In genomic region chr13:102838982-102839381, GRCh38 we compare ENCODE assay signal across 26 cellular contexts. TPM values are rescaled to one million over a fixed set of nuclear protein-coding genes. Genes with fewer than 3 reads are reported as not detected.
"Had no signal": no experiment of that assay in that cellular context is flagged by ENCODE, and none has a peak within 500 bp of the region (broad histone marks: within the 10 kb centered on the region; RNA-seq: fewer than 3 reads in every experiment).

No MANE protein-coding gene starts in this region.

- H3K27ac Mint-ChIP-seq: activated naive CD4-positive, alpha-beta T cell treated with anti-CD3 and anti-CD28 coated beads, Interleukin-2, amount 10 ng/mL, durations not matched to agents 7 days and 5 days; natural killer cell treated with Interleukin-12 subunit alpha and Interleukin-12 subunit beta and Interleukin-15 and Interleukin-18, amount 100 ng/mL, for 72 hours; T-cell had no signal

- H3K9me3 Mint-ChIP-seq: activated naive CD4-positive, alpha-beta T cell treated with anti-CD3 and anti-CD28 coated beads, Interleukin-2, amount 10 ng/mL, durations not matched to agents 7 days and 5 days; natural killer cell treated with Interleukin-12 subunit alpha and Interleukin-12 subunit beta and Interleukin-15 and Interleukin-18, amount 100 ng/mL, for 72 hours; T-cell had no signal

- H3K4me3 Mint-ChIP-seq: activated naive CD4-positive, alpha-beta T cell treated with anti-CD3 and anti-CD28 coated beads, Interleukin-2, amount 10 ng/mL, durations not matched to agents 7 days and 5 days; natural killer cell treated with Interleukin-12 subunit alpha and Interleukin-12 subunit beta and Interleukin-15 and Interleukin-18, amount 100 ng/mL, for 72 hours; T-cell had no signal

- H3K27me3 Mint-ChIP-seq: activated naive CD4-positive, alpha-beta T cell treated with anti-CD3 and anti-CD28 coated beads, Interleukin-2, amount 10 ng/mL, durations not matched to agents 7 days and 5 days; natural killer cell treated with Interleukin-12 subunit alpha and Interleukin-12 subunit beta and Interleukin-15 and Interleukin-18, amount 100 ng/mL, for 72 hours; T-cell had no signal

- DNase-seq: activated CD4-positive, alpha-beta T cell treated with anti-CD3 and anti-CD28 coated beads for 48 hours; activated CD4-positive, alpha-beta T cell treated with anti-CD3 and anti-CD28 coated beads, Interleukin-2, amount 50 U/mL, for 48 hours; activated CD8-positive, alpha-beta memory T cell treated with anti-CD3 and anti-CD28 coated beads for 24 hours; activated gamma-delta T cell; activated naive CD4-positive, alpha-beta T cell treated with anti-CD3 and anti-CD28 coated beads, Interleukin-2, amount 10 ng/mL, durations not matched to agents 7 days and 5 days; activated T-cell treated with anti-CD3 and anti-CD28 coated beads, Interleukin-2, amount 50 U/mL, for 1 hour; amygdala; central memory CD4-positive, alpha-beta T cell; foreskin melanocyte; heart right ventricle; kidney glomerular epithelial cell; left lung; lower lobe of right lung; mesendoderm; right lobe of liver; stimulated activated CD4-positive, alpha-beta T cell treated with anti-CD3 and anti-CD28 coated beads, Interleukin-2, amount 100 ng/mL, for 48 hours; stimulated activated naive CD4-positive, alpha-beta T cell treated with Interleukin-2 at 50 U/mL for 16 hours; T-cell; T-helper 9 cell; testis; trophoblast cell; WERI-Rb-1 had no signal

- H3K9me3 ChIP-seq: heart right ventricle, left lung, lower lobe of right lung, right lobe of liver, testis had no signal

- ATAC-seq: activated CD4-positive, CD25-positive, alpha-beta regulatory T cell treated with anti-CD3 and anti-CD28 coated beads, Interleukin-2, amount 50 U/mL, for 24 hours; esophagus mucosa; heart right ventricle; left lung; lower lobe of right lung; natural killer cell treated with Interleukin-12 subunit alpha and Interleukin-12 subunit beta and Interleukin-15 and Interleukin-18, amount 100 ng/mL, for 72 hours; T-cell had no signal

RNA-seq across cellular contexts. Expression of gene POGLUT2, which starts 40.2 kb away (rescaled TPM):
- total RNA-seq: mononuclear cell had no signal
